Comparison of ENCODE assay signal across 9 cellular contexts in genomic region chr3:116517308-116517707, GRCh38.
DNase-seq lines count a peak whose midpoint lies in the region; ATAC-seq and TF ChIP-seq lines count a peak whose summit lies in the region.
"Had no signal": no experiment of that assay in that cellular context is flagged by ENCODE, and none has a peak within 500 bp of the region (broad histone marks: within the 10 kb centered on the region; RNA-seq: fewer than 3 reads in every experiment).

No MANE protein-coding gene starts in this region.

- H3K79me2 ChIP-seq in neural progenitor cell (ENCODE audit: low read depth), result no peaks in the 10 kb centered on the region

- no peak overlapping the region for H2AK5ac ChIP-seq in IMR-90 (ENCODE audit: low read depth, low read length)

- WGBS in IMR-90 (ENCODE audit: extremely low coverage in 2 of 2, insufficient read length in 1 of 2), 2 experiments, result no CpG with 5 or more reads among the region's 1 CpG

- TF ChIP-seq POLR2A in IMR-90 (IDR thresholded peaks at IDR 0.05; ENCODE audit: low read depth, low read length), result no peak

- CTCF ChIA-PET in IMR-90 (lab: Yijun Ruan, JAX), result no interaction called here

- no peak overlapping the region for H3K27ac Mint-ChIP-seq in neural progenitor cell

- H3K36me3 ChIP-seq in IMR-90 (ENCODE audit: control insufficient read depth, insufficient read depth, low read length) (no peaks in the 10 kb centered on the region), neural progenitor cell (no peaks in the 10 kb centered on the region)
- H3K36me3 ChIP-seq: heart left ventricle had no signal

- no peak overlapping the region for H2BK120ac ChIP-seq in IMR-90 (ENCODE audit: low read depth, low read length)

- H4K5ac ChIP-seq in IMR-90 (ENCODE audit: low read depth, low read length), result no peak overlapping the region

- H3K18ac ChIP-seq in IMR-90 (ENCODE audit: low read depth, low read length), result no peak overlapping the region

- intact Hi-C loops in IMR-90 (cut with micrococcal nuclease) (no loop called here), dorsolateral prefrontal cortex (cut with DNase I) (no loop called here)

- H3K4me2 ChIP-seq in IMR-90 (ENCODE audit: low read depth, low read length), result no peak overlapping the region
- H3K4me2 ChIP-seq in neural progenitor cell, result no peak overlapping the region

- no peaks in the 10 kb centered on the region for H3K9me3 ChIP-seq in IMR-90 (ENCODE audit: control insufficient read depth, insufficient read depth, low read length)
- H3K9me3 ChIP-seq in neural progenitor cell (ENCODE audit: low read depth), result no peaks in the 10 kb centered on the region
- H3K9me3 ChIP-seq: heart left ventricle had no signal

- no peak; the same call in 1 of the 2 replicates for TF ChIP-seq CTCF in IMR-90 (conservative IDR thresholded peaks at IDR 0.05; ENCODE audit: low read depth, low read length)
- TF ChIP-seq CTCF in neural progenitor cell (IDR thresholded peaks at IDR 0.05), result peak; percentile 63
- TF ChIP-seq CTCF in dorsolateral prefrontal cortex (IDR thresholded peaks at IDR 0.05 in 54 of 56, conservative IDR thresholded peaks at IDR 0.05 in 2 of 56; ENCODE audit: low read depth in 1 of 56, partially characterized antibody in 56 of 56), result peak in 21 of 56 donors; percentile 14 to 40 (median 25)

- H3K27ac ChIP-seq in IMR-90 (ENCODE audit: insufficient read depth, low read length) (no peak overlapping the region), neural progenitor cell (no peak overlapping the region), dorsolateral prefrontal cortex (no peak overlapping the region)
- H3K27ac ChIP-seq: heart left ventricle had no signal

- no peak overlapping the region for H2BK5ac ChIP-seq in IMR-90 (ENCODE audit: low read depth, low read length, poor library complexity, severe bottlenecking)

- no peak overlapping the region for H4K91ac ChIP-seq in IMR-90 (ENCODE audit: insufficient read depth, low read depth, low read length)

- H3K4me3 Mint-ChIP-seq in neural progenitor cell, result no peak overlapping the region

- no peak overlapping the region for H2AK9ac ChIP-seq in IMR-90 (replicated peaks; ENCODE audit: low read depth, low read length, poor library complexity)

- dilution Hi-C loops in IMR-90 (cut with HindIII; ENCODE audit: low sequenced_read_pairs, unreplicated experiment), result no loop called here

- H3K79me1 ChIP-seq in IMR-90 (ENCODE audit: low read depth in 1 of 2, low read length in 2 of 2), result no peaks in the 10 kb centered on the region

- no peak overlapping the region for H3K4ac ChIP-seq in IMR-90 (ENCODE audit: low read depth, low read length)

- TF ChIP-seq RAD21 in IMR-90 (IDR thresholded peaks at IDR 0.05; ENCODE audit: low read length), result no peak

- H3K4me1 Mint-ChIP-seq in neural progenitor cell, result no peaks in the 10 kb centered on the region

- ATAC-seq in IMR-90 (ENCODE audit: low read depth), result no peak
- ATAC-seq: heart left ventricle had no signal

- H3K9me1 ChIP-seq in IMR-90 (ENCODE audit: insufficient read depth, low read length), result no peaks in the 10 kb centered on the region

- H4K20me1 ChIP-seq in IMR-90 (ENCODE audit: insufficient read depth, low read length) (no peaks in the 10 kb centered on the region), neural progenitor cell (ENCODE audit: low read depth) (no peaks in the 10 kb centered on the region)

- in situ Hi-C loops in IMR-90 (cut with MboI; ENCODE audit: low sequenced_read_pairs), result no loop called here

- H3K27me3 Mint-ChIP-seq in neural progenitor cell (ENCODE audit: insufficient read depth, low read depth), result peaks cover 4% of the 10 kb centered on the region

- no peak overlapping the region for H3K56ac ChIP-seq in IMR-90 (ENCODE audit: extremely low read depth, insufficient read depth, low read length)

- H3K27me3 ChIP-seq in IMR-90 (ENCODE audit: control insufficient read depth, insufficient read depth, low read length) (no peaks in the 10 kb centered on the region), neural progenitor cell (no peaks in the 10 kb centered on the region), dorsolateral prefrontal cortex (no peaks in the 10 kb centered on the region)
- H3K27me3 ChIP-seq: heart left ventricle had no signal

- H3K36me3 Mint-ChIP-seq in neural progenitor cell, result no peaks in the 10 kb centered on the region

- no peak overlapping the region for H4K8ac ChIP-seq in IMR-90 (ENCODE audit: low read depth in 2 of 2, low read length in 2 of 2)

- H3K14ac ChIP-seq in IMR-90 (replicated peaks; ENCODE audit: low read depth, low read length), result no peak overlapping the region

- H3K4me3 ChIP-seq in IMR-90 (ENCODE audit: insufficient read depth, low read depth, low read length) (no peak overlapping the region), neural progenitor cell (no peak overlapping the region), dorsolateral prefrontal cortex (no peak overlapping the region)
- H3K4me3 ChIP-seq: heart left ventricle had no signal

- POLR2A ChIA-PET in IMR-90 (lab: Charles Lee; ENCODE audit: unreplicated experiment), result no interaction called here

- DNase-seq in NCI-H2029 treated with DMSO at 0.1 percent for 48 hours (lab: John Stamatoyannopoulos, UW) (peak; percentile 8), NCI-H2029 (lab: John Stamatoyannopoulos, UW) (no peak), IMR-90 (peak; percentile 4), astrocyte of the hippocampus (ENCODE audit: low read depth, low spot score) (peak; percentile 18), neural progenitor cell (ENCODE audit: low spot score) (peak; percentile 39), A172 (ENCODE audit: low spot score) (no peak), dorsolateral prefrontal cortex (no peak)
- DNase-seq in activated CD8-positive, alpha-beta memory T cell treated with anti-CD3 and anti-CD28 coated beads for 24 hours, result no peak
- DNase-seq: heart left ventricle had no signal

- no TSS peak for BruUV-seq in IMR-90 (replicated peaks; lab: Mats Ljungman, UMichigan)

- H2AFZ ChIP-seq in IMR-90 (replicated peaks; ENCODE audit: low read length, poor library complexity), result no peak overlapping the region
- no peak overlapping the region for H2AFZ ChIP-seq in neural progenitor cell (replicated peaks)

- H3K4me1 ChIP-seq in IMR-90 (ENCODE audit: control insufficient read depth, insufficient read depth, low read length) (no peaks in the 10 kb centered on the region), neural progenitor cell (no peaks in the 10 kb centered on the region)
- H3K4me1 ChIP-seq: heart left ventricle had no signal

- no peak overlapping the region for H2BK20ac ChIP-seq in IMR-90 (ENCODE audit: low read depth, low read length)

- no peaks in the 10 kb centered on the region for H3F3A ChIP-seq in neural progenitor cell (ENCODE audit: low read depth)

- no peak overlapping the region for H3K9ac ChIP-seq in IMR-90 (ENCODE audit: low read depth, low read length)
- H3K9ac ChIP-seq in neural progenitor cell, result no peak overlapping the region

- H2BK15ac ChIP-seq in IMR-90 (ENCODE audit: low read depth, low read length), result no peak overlapping the region

- no peaks in the 10 kb centered on the region for H3K9me3 Mint-ChIP-seq in neural progenitor cell

- no peak overlapping the region for H3K23ac ChIP-seq in IMR-90 (ENCODE audit: low read depth, low read length)

TF ChIP-seq in IMR-90, 13 proteins besides CTCF, POLR2A, EP300 and RAD21:
- TF ChIP-seq BHLHE40 (IDR thresholded peaks at IDR 0.05; ENCODE audit: low read depth, low read length), result no peak
- no peak for TF ChIP-seq FOS (IDR thresholded peaks at IDR 0.05; ENCODE audit: low read depth, low read length)
- no peak for TF ChIP-seq CEBPB (IDR thresholded peaks at IDR 0.05; ENCODE audit: low read depth, low read length)
- no peak for TF ChIP-seq RCOR1 (IDR thresholded peaks at IDR 0.05; ENCODE audit: insufficient replicate concordance, low read length)
- TF ChIP-seq RFX5 (IDR thresholded peaks at IDR 0.05; ENCODE audit: low read depth, low read length), result no peak
- no peak for TF ChIP-seq ELK1 (IDR thresholded peaks at IDR 0.05; ENCODE audit: borderline replicate concordance, low read depth, low read length)
- no peak for TF ChIP-seq SMC3 (IDR thresholded peaks at IDR 0.05; ENCODE audit: low read depth, low read length)
- no peak for TF ChIP-seq NFE2L2 (IDR thresholded peaks at IDR 0.05; ENCODE audit: low read depth, low read length)
- TF ChIP-seq MXI1 (IDR thresholded peaks at IDR 0.05; ENCODE audit: borderline replicate concordance, low read depth, low read length), result no peak
- no peak for TF ChIP-seq CHD1 (IDR thresholded peaks at IDR 0.05; ENCODE audit: low read depth, low read length)
- TF ChIP-seq MAFK (IDR thresholded peaks at IDR 0.05; ENCODE audit: low read depth, low read length), result no peak
- no peak for TF ChIP-seq MAZ (IDR thresholded peaks at IDR 0.05; ENCODE audit: borderline replicate concordance, low read depth, low read length)
- TF ChIP-seq USF2 (IDR thresholded peaks at IDR 0.05; ENCODE audit: low read depth, low read length), result no peak

Comparison
In these comparisons a context has a peak if more than half of its experiments do, and no peak if none do; other contexts are left out.
1. DNase-seq: peak in NCI-H2029 treated with DMSO at 0.1 percent for 48 hours (single experiment), IMR-90 (single experiment), astrocyte of the hippocampus (single experiment) and neural progenitor cell (single experiment); none in NCI-H2029 (single experiment), A172 (single experiment), dorsolateral prefrontal cortex (0 of 10) and activated CD8-positive, alpha-beta memory T cell treated with anti-CD3 and anti-CD28 coated beads for 24 hours (single experiment).